Comparison of ENCODE assay signal across 1 cellular context in genomic region chr7:142632291-142633134, GRCh38.
A peak's percentile ranks its signal among the peaks of the same experiment; 100 is the strongest.
TF ChIP-seq lines count a peak whose summit lies in the region.

No MANE protein-coding gene starts in this region.

TF ChIP-seq in H1, 55 proteins besides CTCF, POLR2A, EP300 and RAD21 (continued from another document):
- peak; percentile 54 for TF ChIP-seq TAF7 (optimal IDR thresholded peaks at IDR 0.05; ENCODE audit: borderline replicate concordance, low read depth, low read length)
- no peak for TF ChIP-seq CTBP2 (IDR thresholded peaks at IDR 0.05; ENCODE audit: borderline replicate concordance, insufficient read depth, insufficient read length, low read length)
